8 cellular contexts compared by ENCODE assay signal in the genomic region with DNA sequence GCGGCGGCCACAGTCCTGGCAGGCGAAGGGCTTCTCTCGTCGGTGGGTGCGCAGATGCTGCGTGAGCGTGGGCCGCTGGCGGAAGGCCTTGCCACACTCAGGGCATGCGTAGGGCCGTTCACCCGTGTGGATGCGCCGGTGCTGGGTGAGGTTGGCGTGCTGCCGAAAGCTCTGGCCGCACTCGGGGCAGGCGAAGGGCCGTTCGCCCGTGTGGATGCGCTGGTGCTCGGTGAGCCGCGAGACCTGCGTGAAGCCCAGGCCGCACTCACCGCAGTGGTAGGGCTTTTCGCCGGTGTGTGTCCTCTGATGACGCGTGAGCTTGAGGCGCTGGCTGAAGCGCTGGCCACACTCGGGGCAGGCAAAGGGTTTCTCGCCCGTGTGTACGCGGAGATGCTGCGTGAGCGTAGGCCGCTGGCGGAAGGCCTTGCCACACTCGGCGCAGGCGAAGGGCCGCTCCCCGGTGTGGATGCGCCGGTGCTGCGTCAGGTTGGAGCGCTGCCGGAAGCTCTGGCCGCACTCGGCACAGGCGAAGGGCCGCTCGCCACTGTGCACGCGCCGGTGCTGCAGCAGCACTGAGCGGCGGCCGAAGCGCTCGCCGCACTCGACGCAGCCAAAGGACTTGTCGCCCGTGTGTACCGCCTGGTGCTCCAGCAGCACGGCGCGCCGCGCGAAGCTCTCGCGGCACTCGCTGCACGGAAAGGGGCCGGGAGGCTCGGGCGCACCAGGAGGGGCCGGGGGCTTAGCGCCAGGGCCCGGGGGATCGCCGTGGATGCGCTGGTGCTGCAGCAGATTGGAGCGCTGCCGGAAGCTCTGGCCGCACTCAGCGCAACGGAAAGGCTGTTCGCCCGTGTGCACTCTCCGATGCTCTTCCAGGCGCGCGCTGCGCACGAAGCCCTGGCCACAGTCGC. TPM values are rescaled to one million over a fixed set of nuclear protein-coding genes. Genes with fewer than 3 reads are reported as not detected.
DNase-seq lines count a peak whose midpoint lies in the region; ATAC-seq, FAIRE-seq and TF ChIP-seq lines count a peak whose summit lies in the region.

No MANE protein-coding gene starts in this region.

- H3K9ac ChIP-seq in skeletal muscle tissue (ENCODE audit: low read depth in 1 of 3, low read length in 3 of 3) = peak overlapping the region; percentile 65 to 82 (median 70)

- TF ChIP-seq POLR2A in GM12892 (IDR thresholded peaks at IDR 0.05; ENCODE audit: low read depth, low read length) = peak; percentile 68; the same call in 1 of the 2 replicates

- peaks cover 40 to 55% (median 48%) of the 10 kb centered on the region in 3 donors for H3K4me1 ChIP-seq in skeletal muscle tissue (ENCODE audit: control insufficient read depth in 3 of 3, insufficient read depth in 3 of 3, low read length in 3 of 3)

- H3K27ac Mint-ChIP-seq in activated T-cell treated with anti-CD3 and anti-CD28 coated beads, Interleukin-2, amount 50 U/mL, for 72 hours = no peak overlapping the region

- peak; percentile 53 for FAIRE-seq in GM12892 (lab: Jason Lieb, UNC)

- H3K9me3 Mint-ChIP-seq in activated T-cell treated with anti-CD3 and anti-CD28 coated beads, Interleukin-2, amount 50 U/mL, for 72 hours = no peaks in the 10 kb centered on the region

- H3K27ac ChIP-seq in skeletal muscle tissue (ENCODE audit: low read depth, low read length) = no peak overlapping the region

- no peaks in the 10 kb centered on the region for H3K9me3 ChIP-seq in skeletal muscle tissue (ENCODE audit: control insufficient read depth in 3 of 3, low read length in 3 of 3)

- peak in 1 of 2 donors; percentile 21 for ATAC-seq in activated T-cell treated with anti-CD3 and anti-CD28 coated beads, Interleukin-2, amount 50 U/mL, for 72 hours (replicated peaks in 1 of 2)
- ATAC-seq in left cardiac atrium (peak; percentile 1 to 2), HG03097 (IDR thresholded peaks at IDR 0.05; ENCODE audit: low FRiP score, unreplicated experiment) (no peak), HG02588 (IDR thresholded peaks at IDR 0.05; ENCODE audit: unreplicated experiment) (no peak), HG03439 (IDR thresholded peaks at IDR 0.05; ENCODE audit: unreplicated experiment) (no peak)

- DNase-seq in GM12892 (ENCODE audit: insufficient read length) = no peak
- peak; percentile 60 to 67 for DNase-seq in activated T-cell treated with anti-CD3 and anti-CD28 coated beads, Interleukin-2, amount 50 U/mL, for 72 hours
- DNase-seq in left cardiac atrium = no peak
- DNase-seq in NCI-H1048 (lab: John Stamatoyannopoulos, UW) = no peak

- peak overlapping the region; percentile 67 to 79 (median 79) for H3K4me3 ChIP-seq in skeletal muscle tissue (ENCODE audit: low read length in 3 of 3)

- H3K36me3 ChIP-seq in skeletal muscle tissue (ENCODE audit: control insufficient read depth in 3 of 3, insufficient read depth in 3 of 3, low read length in 3 of 3) = peaks cover 1 to 4% (median 4%) of the 10 kb centered on the region in 3 donors

- peaks cover 5% of the 10 kb centered on the region for H3K27me3 Mint-ChIP-seq in activated T-cell treated with anti-CD3 and anti-CD28 coated beads, Interleukin-2, amount 50 U/mL, for 72 hours (ENCODE audit: low read depth)

- H3K4me3 Mint-ChIP-seq in activated T-cell treated with anti-CD3 and anti-CD28 coated beads, Interleukin-2, amount 50 U/mL, for 72 hours = peak overlapping the region; percentile 89 to 90

- H3K4me1 Mint-ChIP-seq in activated T-cell treated with anti-CD3 and anti-CD28 coated beads, Interleukin-2, amount 50 U/mL, for 72 hours (ENCODE audit: low read depth) = peaks cover 50% of the 10 kb centered on the region

- peaks cover 6 to 12% of the 10 kb centered on the region in 2 donors for H3K36me3 Mint-ChIP-seq in activated T-cell treated with anti-CD3 and anti-CD28 coated beads, Interleukin-2, amount 50 U/mL, for 72 hours (ENCODE audit: insufficient read depth in 2 of 2)

- no peaks in the 10 kb centered on the region for H3K27me3 ChIP-seq in skeletal muscle tissue (ENCODE audit: control insufficient read depth in 3 of 3, insufficient read depth in 3 of 3, low read length in 3 of 3)

- intact Hi-C loops in left cardiac atrium (cut with DNase I) = no loop called here

RNA-seq across cellular contexts. Expression of a gene that starts 4.0 kb away (rescaled TPM):
- polyA plus RNA-seq in GM12892 (2012; ENCODE audit: missing spikeins) = 70.4 TPM
- 100 to 1,000 TPM; 116 to 122 TPM for total RNA-seq in activated T-cell treated with anti-CD3 and anti-CD28 coated beads, Interleukin-2, amount 50 U/mL, for 72 hours
- 100 to 1,000 TPM in 1 of 2 donors, 10 to 100 TPM in 1; 91.4 to 113 TPM for total RNA-seq in left cardiac atrium
- total RNA-seq in skeletal muscle tissue = 73.6 TPM

RNA-seq across cellular contexts. Expression of a gene that starts 7.5 kb away (rescaled TPM):
- 128 TPM for polyA plus RNA-seq in GM12892 (2012; ENCODE audit: missing spikeins)
- 10 to 100 TPM; 80.3 to 91.8 TPM for total RNA-seq in activated T-cell treated with anti-CD3 and anti-CD28 coated beads, Interleukin-2, amount 50 U/mL, for 72 hours
- total RNA-seq in left cardiac atrium (100 to 1,000 TPM; 109 to 113 TPM), skeletal muscle tissue (68.9 TPM)

RNA-seq across cellular contexts. Expression of a gene that starts 10.8 kb away (rescaled TPM):
- polyA plus RNA-seq in GM12892 (2012; ENCODE audit: missing spikeins) = 5.8 TPM
- 10 to 100 TPM; 15.0 to 18.6 TPM for total RNA-seq in activated T-cell treated with anti-CD3 and anti-CD28 coated beads, Interleukin-2, amount 50 U/mL, for 72 hours
- 10 to 100 TPM in 1 of 2 donors, 1 to 10 TPM in 1; 9.2 to 11.0 TPM for total RNA-seq in left cardiac atrium
- 6.8 TPM for total RNA-seq in skeletal muscle tissue

RNA-seq across cellular contexts. Expression of a gene that starts 18.5 kb away (rescaled TPM):
- 283 TPM for polyA plus RNA-seq in GM12892 (2012; ENCODE audit: missing spikeins)
- total RNA-seq in activated T-cell treated with anti-CD3 and anti-CD28 coated beads, Interleukin-2, amount 50 U/mL, for 72 hours = 100 to 1,000 TPM; 351 to 473 TPM
- 100 to 1,000 TPM; 135 to 150 TPM for total RNA-seq in left cardiac atrium
- 277 TPM for total RNA-seq in skeletal muscle tissue

RNA-seq across cellular contexts. Expression of a gene that starts 42.8 kb away (rescaled TPM):
- 3.1 TPM for polyA plus RNA-seq in GM12892 (2012; ENCODE audit: missing spikeins)
- total RNA-seq in activated T-cell treated with anti-CD3 and anti-CD28 coated beads, Interleukin-2, amount 50 U/mL, for 72 hours = 10 to 100 TPM; 10.8 to 12.1 TPM
- total RNA-seq in left cardiac atrium (10 to 100 TPM; 10.2 to 11.7 TPM), skeletal muscle tissue (3.7 TPM)

Comparison
In these comparisons a context has a peak if more than half of its experiments do, and no peak if none do; other contexts are left out.
1. DNase-seq: peak in activated T-cell treated with anti-CD3 and anti-CD28 coated beads, Interleukin-2, amount 50 U/mL, for 72 hours (2 of 2); none in GM12892 (single experiment), left cardiac atrium (single experiment) and NCI-H1048 (single experiment).
2. ATAC-seq: peak in left cardiac atrium (2 of 2); none in HG03097 (single experiment), HG02588 (single experiment) and HG03439 (single experiment).